In the genomic region with DNA sequence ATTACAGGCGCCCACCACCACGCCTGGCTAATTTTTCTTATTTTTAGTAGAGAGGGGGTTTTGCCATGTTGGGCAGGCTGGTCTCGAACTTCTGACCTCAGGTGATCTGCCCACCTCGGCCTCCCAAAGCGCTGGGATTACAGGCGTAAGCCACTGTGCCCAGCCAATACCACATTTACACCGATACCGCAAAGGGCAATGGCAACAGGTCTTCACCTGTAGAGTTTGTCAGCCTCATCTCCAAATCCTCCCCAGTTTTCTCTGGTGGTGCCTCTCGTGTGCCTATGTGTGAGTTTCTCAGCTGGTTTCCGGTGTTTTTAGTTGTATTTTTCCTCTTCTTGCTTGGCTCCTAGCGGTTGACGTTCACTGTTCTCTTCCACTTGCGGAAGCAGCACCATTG, we compare ENCODE assay signal across 15 cellular contexts. TPM values are rescaled to one million over a fixed set of nuclear protein-coding genes. Genes with fewer than 3 reads are reported as not detected.
DNase-seq lines count a peak whose midpoint lies in the region; ATAC-seq and TF ChIP-seq lines count a peak whose summit lies in the region.
"Not testable (repeated sequence)": the region's sequence is repeated elsewhere in the genome, so short reads cannot be mapped to it uniquely, and the experiment has no call there.
"Had no signal": no experiment of that assay in that cellular context is flagged by ENCODE, and none has a peak within 500 bp of the region (broad histone marks: within the 10 kb centered on the region; RNA-seq: fewer than 3 reads in every experiment).

No MANE protein-coding gene starts in this region.

- not testable (repeated sequence) for DNase-seq in GM23338 (ENCODE audit: low spot score); cardiac muscle cell (ENCODE audit: low read depth in 1 of 2, low spot score in 1 of 2); nephron progenitor cell; neural progenitor cell (ENCODE audit: low spot score); progenitor cell of endocrine pancreas (ENCODE audit: low spot score, unreplicated experiment); type B pancreatic cell (ENCODE audit: extremely low spot score, unreplicated experiment)

- H3K4me1 ChIP-seq in GM23338 (ENCODE audit: insufficient read depth); neural progenitor cell: not testable (repeated sequence)
- H3K4me1 ChIP-seq in HUES6 (ENCODE audit: control insufficient read depth, insufficient read depth, low read length), result peaks cover 16% of the 10 kb centered on the region; the same call in 1 of the 2 replicates
- H3K4me1 ChIP-seq in cardiac muscle cell (ENCODE audit: low read depth), result peaks cover 37% of the 10 kb centered on the region
- peaks cover 30% of the 10 kb centered on the region for H3K4me1 ChIP-seq in mesodermal cell (ENCODE audit: control insufficient read depth, insufficient read depth, low read length, poor library complexity, severe bottlenecking)

- not testable (repeated sequence) for H3K36me3 Mint-ChIP-seq in GM23338 (ENCODE audit: low read depth); nephron progenitor cell (ENCODE audit: low read depth); neural progenitor cell; progenitor cell of endocrine pancreas (ENCODE audit: insufficient read depth); type B pancreatic cell

- H3K27ac ChIP-seq in GM23338 (ENCODE audit: low read depth); neural progenitor cell: not testable (repeated sequence)
- H3K27ac ChIP-seq in HUES6 (ENCODE audit: low read depth, low read length) (peak overlapping the region; percentile 22; the same call in 1 of the 2 replicates), cardiac muscle cell (peak overlapping the region; percentile 99), mesodermal cell (ENCODE audit: low read depth, low read length, severe bottlenecking) (peak overlapping the region; percentile 72)

- H3K9me3 ChIP-seq in HUES6 (ENCODE audit: control insufficient read depth, insufficient read depth, low read depth, low read length); cardiac muscle cell (ENCODE audit: low read depth); mesodermal cell (ENCODE audit: control insufficient read depth, low read length); neural progenitor cell (ENCODE audit: low read depth): not testable (repeated sequence)

- H3K4me3 ChIP-seq in GM23338; HUES6 (ENCODE audit: low read depth, low read length); cardiac muscle cell; mesodermal cell (ENCODE audit: extremely low read depth, insufficient read depth, low read length, poor library complexity, severe bottlenecking); neural progenitor cell: not testable (repeated sequence)

- H3K9me3 Mint-ChIP-seq in GM23338; nephron progenitor cell; progenitor cell of endocrine pancreas (ENCODE audit: low read depth); type B pancreatic cell: not testable (repeated sequence)
- peaks cover 11% of the 10 kb centered on the region for H3K9me3 Mint-ChIP-seq in neural progenitor cell

- not testable (repeated sequence) for H3K27ac Mint-ChIP-seq in GM23338
- H3K27ac Mint-ChIP-seq in nephron progenitor cell (peak overlapping the region; percentile 91), neural progenitor cell (peak overlapping the region; percentile 43), progenitor cell of endocrine pancreas (peak overlapping the region; percentile 92), type B pancreatic cell (peak overlapping the region; percentile 64)

- not testable (repeated sequence) for TF ChIP-seq CTCF in GM23338 (conservative IDR thresholded peaks at IDR 0.05; ENCODE audit: low read depth in 2 of 2); cardiac muscle cell (IDR thresholded peaks at IDR 0.05; ENCODE audit: low read depth, low read length); nephron progenitor cell (IDR thresholded peaks at IDR 0.05); neural progenitor cell (IDR thresholded peaks at IDR 0.05); progenitor cell of endocrine pancreas (IDR thresholded peaks at IDR 0.05; ENCODE audit: unreplicated experiment); type B pancreatic cell (conservative IDR thresholded peaks at IDR 0.05)

- not testable (repeated sequence) for H4K20me1 ChIP-seq in GM23338 (replicated peaks; ENCODE audit: insufficient read depth); neural progenitor cell (ENCODE audit: low read depth)

- not testable (repeated sequence) for H3K4me1 Mint-ChIP-seq in GM23338
- peaks cover 39% of the 10 kb centered on the region for H3K4me1 Mint-ChIP-seq in nephron progenitor cell
- peaks cover 31% of the 10 kb centered on the region for H3K4me1 Mint-ChIP-seq in neural progenitor cell
- peaks cover 11% of the 10 kb centered on the region for H3K4me1 Mint-ChIP-seq in progenitor cell of endocrine pancreas (ENCODE audit: low read depth)
- peaks cover 26% of the 10 kb centered on the region for H3K4me1 Mint-ChIP-seq in type B pancreatic cell (ENCODE audit: unreplicated experiment)

- H3K4me3 Mint-ChIP-seq in GM23338; nephron progenitor cell; neural progenitor cell; progenitor cell of endocrine pancreas (ENCODE audit: low read depth); type B pancreatic cell: not testable (repeated sequence)

- H3K27me3 Mint-ChIP-seq in GM23338 (ENCODE audit: insufficient read depth, low read depth, poor library complexity); nephron progenitor cell (ENCODE audit: low read depth, poor library complexity); neural progenitor cell (ENCODE audit: insufficient read depth, low read depth); progenitor cell of endocrine pancreas; type B pancreatic cell: not testable (repeated sequence)

- not testable (repeated sequence) for H3K79me2 ChIP-seq in GM23338 (replicated peaks; ENCODE audit: insufficient read depth); neural progenitor cell (ENCODE audit: low read depth)

- not testable (repeated sequence) for ATAC-seq in GM23338

- H3K4me2 ChIP-seq in GM23338, neural progenitor cell: not testable (repeated sequence)

- H2AFZ ChIP-seq in GM23338, result peak overlapping the region; percentile 95
- H2AFZ ChIP-seq in neural progenitor cell (replicated peaks), result not testable (repeated sequence)

- H3K36me3 ChIP-seq in GM23338 (ENCODE audit: insufficient read depth); HUES6 (ENCODE audit: control insufficient read depth, insufficient read depth, low read length); cardiac muscle cell; mesodermal cell (ENCODE audit: control insufficient read depth, insufficient read depth, low read length); neural progenitor cell: not testable (repeated sequence)

- H3K9ac ChIP-seq in HUES6 (ENCODE audit: low read length); neural progenitor cell: not testable (repeated sequence)

- not testable (repeated sequence) for H3F3A ChIP-seq in GM23338 (replicated peaks; ENCODE audit: low read depth); neural progenitor cell (ENCODE audit: low read depth)

- 92 to 96% methylated on average over 10 to 13 of the region's 13 CpGs for WGBS in mesodermal cell (ENCODE audit: insufficient coverage in 2 of 2), 2 experiments

- H3K9me2 ChIP-seq in GM23338 (ENCODE audit: insufficient read depth), result not testable (repeated sequence)

- H3K27me3 ChIP-seq in GM23338 (ENCODE audit: insufficient read depth); HUES6 (ENCODE audit: control insufficient read depth, insufficient read depth, low read length); cardiac muscle cell; neural progenitor cell: not testable (repeated sequence)

RNA-seq across cellular contexts. Expression of a gene that starts 52.0 kb away (rescaled TPM):
- total RNA-seq in GM23338 (2014; rRNA removed; shearing (Covaris generic)), result not detected in 2 replicates
- polyA plus RNA-seq in GM23338 (2016; fragmentation: Nextera tagmentation; extraction: Ambion mirVana) (not detected in 2 replicates), cardiac muscle cell (0.17 TPM in 1 of 2 replicates, not detected in the other)
- total RNA-seq in cardiac muscle cell (not detected in 2 replicates), neural progenitor cell (ENCODE audit: low replicate concordance) (not detected in 2 replicates), progenitor cell of endocrine pancreas (not detected in 2 replicates), type B pancreatic cell (ENCODE audit: low replicate concordance) (not detected in 2 replicates)
- not detected for polyA plus RNA-seq in mesodermal cell (2013, experiment 1 of 2)
- not detected for polyA plus RNA-seq in mesodermal cell (2013, experiment 2 of 2)
- total RNA-seq: A673; Calu3; CD4-positive, alpha-beta memory T cell; CD4-positive, CD25-positive, alpha-beta regulatory T cell; CD8-positive, alpha-beta memory T cell had no signal
- polyA plus RNA-seq: AG04450; CD14-positive monocyte; CD4-positive, alpha-beta memory T cell; CD4-positive, CD25-positive, alpha-beta regulatory T cell; CD8-positive, alpha-beta memory T cell had no signal
